Comparison of ENCODE assay signal across 11 cellular contexts in the genomic region with DNA sequence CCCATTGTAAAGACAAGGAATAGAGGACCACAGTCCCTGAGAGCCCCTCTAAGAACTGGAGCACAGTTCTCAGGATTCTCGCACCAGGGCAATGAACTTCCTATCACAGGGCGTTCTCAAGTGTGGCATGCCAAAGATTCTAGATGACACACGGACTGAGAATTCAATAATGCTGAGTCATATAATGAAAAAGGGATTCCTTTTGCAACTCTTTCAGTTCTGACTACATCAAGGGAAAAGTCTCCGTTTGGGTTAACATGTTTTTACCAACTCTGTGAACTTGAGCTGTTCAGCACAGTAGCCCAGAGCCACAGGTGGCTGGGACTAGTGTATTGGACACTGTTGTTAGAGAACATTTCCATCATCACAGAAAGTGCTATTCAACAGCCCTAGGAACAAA. TPM values are rescaled to one million over a fixed set of nuclear protein-coding genes. Genes with fewer than 3 reads are reported as not detected.
A peak's percentile ranks its signal among the peaks of the same experiment; 100 is the strongest.
DNase-seq lines count a peak whose midpoint lies in the region; ATAC-seq, FAIRE-seq and TF ChIP-seq lines count a peak whose summit lies in the region.
"Had no signal": no experiment of that assay in that cellular context is flagged by ENCODE, and none has a peak within 500 bp of the region (broad histone marks: within the 10 kb centered on the region; RNA-seq: fewer than 3 reads in every experiment).

No MANE protein-coding gene starts in this region.

- H3K79me2 ChIP-seq in KMS-11 (ENCODE audit: insufficient read depth, low read depth) (peaks cover 30% of the 10 kb centered on the region), K562 (ENCODE audit: control insufficient read depth, insufficient read depth, low read length) (peaks cover 64% of the 10 kb centered on the region)

- H3K4me3 ChIP-seq in KMS-11 (IDR thresholded peaks at IDR 0.05; ENCODE audit: insufficient read depth, low read depth, low read length) (no peak overlapping the region), K562 (no peak overlapping the region)

- H3K4me1 ChIP-seq in KMS-11 (ENCODE audit: low read depth, poor library complexity, severe bottlenecking) (peaks cover 30% of the 10 kb centered on the region), K562 (replicated peaks in 1 of 2; ENCODE audit: control insufficient read depth in 2 of 2, insufficient read depth in 2 of 2, low read length in 2 of 2) (peaks cover 7 to 12% of the 10 kb centered on the region in 2 experiments; a peak in 4 of 5 replicates)

- POLR2A ChIA-PET in K562 (lab: Yijun Ruan, JAX): no interaction called here

- CTCF ChIA-PET in K562 (lab: Yijun Ruan, JAX; ENCODE audit: low intra/inter-chr PET ratio): interaction anchor here (0.6 kb wide), 1 partner anchor 309 kb away, joined by 5 read pairs; no protein-coding TSS in a partner anchor

- no peaks in the 10 kb centered on the region for H3K9me1 ChIP-seq in K562 (ENCODE audit: control insufficient read depth, insufficient read depth, low read length)

- in situ Hi-C loops in K562 (cut with MboI): no loop called here

- H3K4me1 Mint-ChIP-seq in nephron: peaks cover 22% of the 10 kb centered on the region

- peaks cover 28% of the 10 kb centered on the region for H3K36me3 Mint-ChIP-seq in nephron (ENCODE audit: low read depth)

- H3K9me3 ChIP-seq in K562 (replicated peaks; ENCODE audit: control insufficient read depth, insufficient read depth, low read depth, low read length): no peaks in the 10 kb centered on the region

- TF ChIP-seq RAD21 in K562 (CRISPR knock-in tag; conservative IDR thresholded peaks at IDR 0.05 in 1 of 2, IDR thresholded peaks at IDR 0.05 in 1 of 2): no peak

- intact Hi-C loops in K562 (cut with micrococcal nuclease): no loop called here

- peak overlapping the region; percentile 23 to 54 (median 50) for H3K4me3 Mint-ChIP-seq in nephron

- no peak for TF ChIP-seq POLR2A in K562 (conservative IDR thresholded peaks at IDR 0.05)

- no peak for ATAC-seq in K562
- ATAC-seq in GM18909 (IDR thresholded peaks at IDR 0.05; ENCODE audit: poor library complexity, unreplicated experiment): no peak
- ATAC-seq in GM21367 (IDR thresholded peaks at IDR 0.05; ENCODE audit: unreplicated experiment): no peak

- H4K20me1 ChIP-seq in KMS-11 (ENCODE audit: insufficient read depth) (no peaks in the 10 kb centered on the region), K562 (replicated peaks; ENCODE audit: control insufficient read depth, insufficient read depth, low read length) (no peaks in the 10 kb centered on the region)

- DNase-seq in EH (ENCODE audit: low read depth) (peak; percentile 96), K562 (ENCODE audit: extremely low read depth in 1 of 4, low spot score in 3 of 4) (peak in 1 of 4 experiments; percentile 36), NCI-H2227 (lab: John Stamatoyannopoulos, UW; ENCODE audit: unreplicated experiment) (no peak), DMS79 treated with DMSO at 0.1 percent for 48 hours (lab: John Stamatoyannopoulos, UW) (no peak)
- DNase-seq: NCI-H524, nucleus accumbens had no signal

- H2AFZ ChIP-seq in KMS-11 (ENCODE audit: low read depth): no peak overlapping the region
- no peak overlapping the region for H2AFZ ChIP-seq in K562 (ENCODE audit: low read depth, low read length)

- BruUV-seq in K562 (replicated peaks; lab: Mats Ljungman, UMichigan): no TSS peak

- no peak for FAIRE-seq in K562 (lab: Jason Lieb, UNC)
- FAIRE-seq: endometrium had no signal

- no peak for TF ChIP-seq CTCF in KMS-11 (conservative IDR thresholded peaks at IDR 0.05; ENCODE audit: low read depth, low read length)
- no peak for TF ChIP-seq CTCF in K562 (IDR thresholded peaks at IDR 0.05 in 2 of 3, conservative IDR thresholded peaks at IDR 0.05 in 1 of 3; ENCODE audit: insufficient read depth in 2 of 3, low read depth in 1 of 3, low read length in 3 of 3)
- TF ChIP-seq CTCF in nephron (IDR thresholded peaks at IDR 0.05; ENCODE audit: unreplicated experiment in 3 of 3): no peak

- no peaks in the 10 kb centered on the region for H3K27me3 Mint-ChIP-seq in nephron (ENCODE audit: low read depth)

- no peaks in the 10 kb centered on the region for H3K9me3 Mint-ChIP-seq in nephron

- 49% methylated on average over 4 of the region's 4 CpGs for WGBS in K562 (ENCODE audit: insufficient coverage, low coverage, missing lambda C conversion rate)

- peak overlapping the region; percentile 46; the same call in 1 of the 2 replicates for H3K4me2 ChIP-seq in KMS-11
- H3K4me2 ChIP-seq in K562 (ENCODE audit: insufficient read depth, low read length): no peak overlapping the region

- H3K27me3 ChIP-seq in KMS-11 (ENCODE audit: insufficient read depth, low read depth) (no peaks in the 10 kb centered on the region), K562 (ENCODE audit: control insufficient read depth in 2 of 2, insufficient read depth in 2 of 2, low read length in 2 of 2) (no peaks in the 10 kb centered on the region)

- H3K9ac ChIP-seq in KMS-11: peak overlapping the region; percentile 19; the same call in 1 of the 2 replicates
- H3K9ac ChIP-seq in K562 (ENCODE audit: insufficient read depth in 1 of 2, low read depth in 2 of 2, low read length in 2 of 2): no peak overlapping the region

- H3K36me3 ChIP-seq in KMS-11 (ENCODE audit: insufficient read depth) (no peaks in the 10 kb centered on the region), K562 (ENCODE audit: control insufficient read depth, insufficient read depth, low read length) (peaks cover 49% of the 10 kb centered on the region)

- H3K27ac ChIP-seq in KMS-11 (peak overlapping the region; percentile 72), K562 (ENCODE audit: extremely low read depth, low read depth, low read length) (peak overlapping the region; percentile 47; the same call in 2 of the 3 replicates)

- H3K27ac Mint-ChIP-seq in nephron: no peak overlapping the region

- TF ChIP-seq EP300 in K562 (IDR thresholded peaks at IDR 0.05; ENCODE audit: low read length): no peak

RNA-seq across cellular contexts. Expression of a gene that starts 3.4 kb away (rescaled TPM):
- total RNA-seq in K562 (2011; cell fraction: chromatin; rRNA removed; ENCODE audit: low replicate concordance): 55.3 and 68.5 TPM in 2 replicates
- total RNA-seq in K562 (2011; cell fraction: nucleolus; rRNA removed): 42.0 and 46.7 TPM in 2 replicates
- 54.3 and 70.6 TPM in 2 replicates for total RNA-seq in K562 (2011; cell fraction: nucleoplasm; rRNA removed)
- 27.3 and 33.6 TPM in 2 replicates for total RNA-seq in K562 (2014; rRNA removed)
- 44.6 and 45.7 TPM in 2 replicates for total RNA-seq in K562 (2014; rRNA removed; fragmentation: Illumina TruSeq; extraction: Trizol)
- 36.7 and 38.1 TPM in 2 replicates for total RNA-seq in K562 (2015; rRNA removed; fragmentation: Illumina TruSeq; extraction: Trizol)
- 46.0 and 46.5 TPM in 2 replicates for total RNA-seq in K562 (2021)
- polyA plus RNA-seq in K562 (2011; rRNA removed): 57.6 and 60.0 TPM in 2 replicates
- polyA plus RNA-seq in K562 (2011; cell fraction: cytosol; rRNA removed): 61.5 and 69.9 TPM in 2 replicates
- polyA plus RNA-seq in K562 (2011; cell fraction: nucleus; rRNA removed): 37.6 and 39.3 TPM in 2 replicates
- 30.2 and 30.4 TPM in 2 replicates for polyA plus RNA-seq in K562 (2012)
- 48.8 and 58.2 TPM in 2 replicates for polyA plus RNA-seq in K562 (2014; fragmentation: Illumina TruSeq; extraction: Trizol)
- polyA plus RNA-seq in K562 (2014; fragmentation: Nextera tagmentation; extraction: Ambion mirVana): 10 to 100 TPM; 63.8 to 80.9 TPM
- polyA plus RNA-seq in K562 (2014; rRNA removed): 30.4 and 32.1 TPM in 2 replicates
- 55.4 and 62.0 TPM in 2 replicates for polyA minus RNA-seq in K562 (2011; rRNA and poly(A)+ RNA removed)
- 21.7 and 24.6 TPM in 2 replicates for polyA minus RNA-seq in K562 (2011; cell fraction: cytosol; rRNA and poly(A)+ RNA removed)
- polyA minus RNA-seq in K562 (2011; cell fraction: nucleus; rRNA and poly(A)+ RNA removed): 16.6 and 27.3 TPM in 2 replicates

RNA-seq across cellular contexts. Expression of a gene that starts 3.8 kb away (rescaled TPM):
- total RNA-seq in K562 (2011; cell fraction: chromatin; rRNA removed; ENCODE audit: low replicate concordance): 24.3 and 66.7 TPM in 2 replicates
- total RNA-seq in K562 (2011; cell fraction: nucleolus; rRNA removed): 56.6 and 60.5 TPM in 2 replicates
- total RNA-seq in K562 (2011; cell fraction: nucleoplasm; rRNA removed): 38.7 and 41.2 TPM in 2 replicates
- total RNA-seq in K562 (2014; rRNA removed) (53.4 and 65.4 TPM in 2 replicates), K562 (2014; rRNA removed; fragmentation: Illumina TruSeq; extraction: Trizol) (28.9 and 36.2 TPM in 2 replicates), K562 (2015; rRNA removed; fragmentation: Illumina TruSeq; extraction: Trizol) (49.1 and 52.1 TPM in 2 replicates), K562 (2021) (90.6 and 92.3 TPM in 2 replicates)
- polyA plus RNA-seq in K562 (2011; rRNA removed) (70.0 and 70.2 TPM in 2 replicates), K562 (2014; fragmentation: Illumina TruSeq; extraction: Trizol) (67.7 and 73.2 TPM in 2 replicates), K562 (2014; fragmentation: Nextera tagmentation; extraction: Ambion mirVana) (10 to 100 TPM; 22.2 to 25.8 TPM), K562 (2014; rRNA removed) (68.2 and 90.7 TPM in 2 replicates)
- 57.8 and 85.0 TPM in 2 replicates for polyA plus RNA-seq in K562 (2011; cell fraction: cytosol; rRNA removed)
- 67.9 and 100 TPM in 2 replicates for polyA plus RNA-seq in K562 (2011; cell fraction: nucleus; rRNA removed)
- 45.5 and 56.6 TPM in 2 replicates for polyA plus RNA-seq in K562 (2012)
- polyA minus RNA-seq in K562 (2011; rRNA and poly(A)+ RNA removed): 38.0 and 44.7 TPM in 2 replicates
- 42.5 and 53.4 TPM in 2 replicates for polyA minus RNA-seq in K562 (2011; cell fraction: cytosol; rRNA and poly(A)+ RNA removed)
- 30.7 and 40.4 TPM in 2 replicates for polyA minus RNA-seq in K562 (2011; cell fraction: nucleus; rRNA and poly(A)+ RNA removed)

RNA-seq across cellular contexts. Expression of a gene that starts 22.4 kb away (rescaled TPM):
- total RNA-seq in K562 (2011; cell fraction: chromatin; rRNA removed; ENCODE audit: low replicate concordance): 12.0 and 22.0 TPM in 2 replicates
- 5.8 and 7.2 TPM in 2 replicates for total RNA-seq in K562 (2011; cell fraction: nucleolus; rRNA removed)
- 14.2 and 27.4 TPM in 2 replicates for total RNA-seq in K562 (2011; cell fraction: nucleoplasm; rRNA removed)
- 3.9 and 4.3 TPM in 2 replicates for total RNA-seq in K562 (2014; rRNA removed)
- total RNA-seq in K562 (2014; rRNA removed; fragmentation: Illumina TruSeq; extraction: Trizol): 6.5 and 7.3 TPM in 2 replicates
- total RNA-seq in K562 (2015; rRNA removed; fragmentation: Illumina TruSeq; extraction: Trizol): 4.2 and 4.7 TPM in 2 replicates
- 6.9 and 9.1 TPM in 2 replicates for total RNA-seq in K562 (2021)
- 9.7 and 9.9 TPM in 2 replicates for polyA plus RNA-seq in K562 (2011; rRNA removed)
- 6.0 and 6.7 TPM in 2 replicates for polyA plus RNA-seq in K562 (2011; cell fraction: cytosol; rRNA removed)
- 16.2 and 20.3 TPM in 2 replicates for polyA plus RNA-seq in K562 (2011; cell fraction: nucleus; rRNA removed)
- polyA plus RNA-seq in K562 (2012): 5.9 and 6.9 TPM in 2 replicates
- 7.7 and 8.5 TPM in 2 replicates for polyA plus RNA-seq in K562 (2014; fragmentation: Illumina TruSeq; extraction: Trizol)
- 1 to 10 TPM; 1.0 to 1.6 TPM for polyA plus RNA-seq in K562 (2014; fragmentation: Nextera tagmentation; extraction: Ambion mirVana)
- polyA plus RNA-seq in K562 (2014; rRNA removed): 7.8 and 8.3 TPM in 2 replicates
- polyA minus RNA-seq in K562 (2011; rRNA and poly(A)+ RNA removed): 6.4 and 7.9 TPM in 2 replicates
- 3.2 and 3.8 TPM in 2 replicates for polyA minus RNA-seq in K562 (2011; cell fraction: cytosol; rRNA and poly(A)+ RNA removed)
- 7.0 and 9.3 TPM in 2 replicates for polyA minus RNA-seq in K562 (2011; cell fraction: nucleus; rRNA and poly(A)+ RNA removed)

RNA-seq across cellular contexts. Expression of a gene that starts 24.1 kb away (rescaled TPM):
- total RNA-seq in K562 (2011; cell fraction: chromatin; rRNA removed; ENCODE audit: low replicate concordance): 88.0 and 191 TPM in 2 replicates
- total RNA-seq in K562 (2011; cell fraction: nucleolus; rRNA removed): 181 and 188 TPM in 2 replicates
- total RNA-seq in K562 (2011; cell fraction: nucleoplasm; rRNA removed): 138 and 178 TPM in 2 replicates
- total RNA-seq in K562 (2014; rRNA removed) (112 and 148 TPM in 2 replicates), K562 (2014; rRNA removed; fragmentation: Illumina TruSeq; extraction: Trizol) (57.5 and 65.7 TPM in 2 replicates), K562 (2015; rRNA removed; fragmentation: Illumina TruSeq; extraction: Trizol) (75.3 and 75.4 TPM in 2 replicates), K562 (2021) (196 and 204 TPM in 2 replicates)
- polyA plus RNA-seq in K562 (2011; rRNA removed) (97.4 and 119 TPM in 2 replicates), K562 (2014; fragmentation: Illumina TruSeq; extraction: Trizol) (111 and 139 TPM in 2 replicates), K562 (2014; fragmentation: Nextera tagmentation; extraction: Ambion mirVana) (10 to 100 TPM; 21.5 to 24.7 TPM), K562 (2014; rRNA removed) (124 and 127 TPM in 2 replicates)
- 157 and 318 TPM in 2 replicates for polyA plus RNA-seq in K562 (2011; cell fraction: cytosol; rRNA removed)
- polyA plus RNA-seq in K562 (2011; cell fraction: nucleus; rRNA removed): 168 and 256 TPM in 2 replicates
- 157 and 244 TPM in 2 replicates for polyA plus RNA-seq in K562 (2012)
- polyA minus RNA-seq in K562 (2011; rRNA and poly(A)+ RNA removed): 47.7 and 77.9 TPM in 2 replicates
- 109 and 120 TPM in 2 replicates for polyA minus RNA-seq in K562 (2011; cell fraction: cytosol; rRNA and poly(A)+ RNA removed)
- polyA minus RNA-seq in K562 (2011; cell fraction: nucleus; rRNA and poly(A)+ RNA removed): 103 and 115 TPM in 2 replicates
